ENCODE assay signal across 1 cellular context in the genomic region with DNA sequence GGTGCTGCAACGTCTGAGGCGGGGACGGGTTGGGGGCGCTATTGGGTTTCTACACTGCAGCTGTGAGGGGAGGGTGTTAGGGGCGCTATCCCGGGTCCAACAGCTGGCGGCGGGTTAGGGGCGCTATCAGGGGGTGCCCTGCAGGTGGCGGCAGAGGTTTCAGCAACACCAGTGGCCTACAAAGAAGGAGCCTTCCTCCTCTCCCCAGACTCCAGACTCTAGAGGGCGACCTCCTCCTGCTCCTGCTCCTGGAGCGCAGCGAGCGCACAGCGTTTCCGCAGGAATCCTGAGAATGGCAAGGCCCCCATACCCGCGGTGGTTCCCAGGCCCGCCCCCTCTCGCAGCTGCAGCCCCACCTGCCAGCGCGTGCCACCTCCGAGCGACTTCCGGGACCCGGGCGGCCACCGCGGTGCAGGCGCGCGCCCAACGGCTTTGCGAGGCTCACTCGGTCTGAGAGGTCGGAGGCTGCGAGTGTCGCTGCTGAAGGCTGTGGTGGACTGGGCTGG.
TF ChIP-seq lines count a peak whose summit lies in the region.
"Not testable (repeated sequence)": the region's sequence is repeated elsewhere in the genome, so short reads cannot be mapped to it uniquely, and the experiment has no call there.

No MANE protein-coding gene starts in this region.

TF ChIP-seq in HepG2, 621 proteins besides CTCF, POLR2A, EP300 and RAD21 (continued from another document and continues in another):
- TF ChIP-seq, protein P1, sequence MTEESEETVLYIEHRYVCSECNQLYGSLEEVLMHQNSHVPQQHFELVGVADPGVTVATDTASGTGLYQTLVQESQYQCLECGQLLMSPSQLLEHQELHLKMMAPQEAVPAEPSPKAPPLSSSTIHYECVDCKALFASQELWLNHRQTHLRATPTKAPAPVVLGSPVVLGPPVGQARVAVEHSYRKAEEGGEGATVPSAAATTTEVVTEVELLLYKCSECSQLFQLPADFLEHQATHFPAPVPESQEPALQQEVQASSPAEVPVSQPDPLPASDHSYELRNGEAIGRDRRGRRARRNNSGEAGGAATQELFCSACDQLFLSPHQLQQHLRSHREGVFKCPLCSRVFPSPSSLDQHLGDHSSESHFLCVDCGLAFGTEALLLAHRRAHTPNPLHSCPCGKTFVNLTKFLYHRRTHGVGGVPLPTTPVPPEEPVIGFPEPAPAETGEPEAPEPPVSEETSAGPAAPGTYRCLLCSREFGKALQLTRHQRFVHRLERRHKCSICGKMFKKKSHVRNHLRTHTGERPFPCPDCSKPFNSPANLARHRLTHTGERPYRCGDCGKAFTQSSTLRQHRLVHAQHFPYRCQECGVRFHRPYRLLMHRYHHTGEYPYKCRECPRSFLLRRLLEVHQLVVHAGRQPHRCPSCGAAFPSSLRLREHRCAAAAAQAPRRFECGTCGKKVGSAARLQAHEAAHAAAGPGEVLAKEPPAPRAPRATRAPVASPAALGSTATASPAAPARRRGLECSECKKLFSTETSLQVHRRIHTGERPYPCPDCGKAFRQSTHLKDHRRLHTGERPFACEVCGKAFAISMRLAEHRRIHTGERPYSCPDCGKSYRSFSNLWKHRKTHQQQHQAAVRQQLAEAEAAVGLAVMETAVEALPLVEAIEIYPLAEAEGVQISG (CRISPR knock-in tag; IDR thresholded peaks at IDR 0.05), result peak; percentile 93
- TF ChIP-seq TARDBP (CRISPR knock-in tag; IDR thresholded peaks at IDR 0.05) (peak; percentile 70; the same call in 1 of the 2 replicates), SIX4 (CRISPR knock-in tag; IDR thresholded peaks at IDR 0.05) (peak; percentile 52; the same call in 1 of the 2 replicates), ZNF780A (CRISPR knock-in tag; IDR thresholded peaks at IDR 0.05) (peak; percentile 75; the same call in 1 of the 2 replicates), SMC3 (IDR thresholded peaks at IDR 0.05; ENCODE audit: low read length) (0 out of 2 replicates have a peak, but pooled peaks have one; percentile 42), DR1 (CRISPR knock-in tag; IDR thresholded peaks at IDR 0.05) (peak; percentile 52; the same call in 1 of the 2 replicates), MTA1 (CRISPR knock-in tag; IDR thresholded peaks at IDR 0.05; ENCODE audit: borderline replicate concordance) (peak; percentile 60; the same call in 1 of the 2 replicates), ZNF431 (CRISPR knock-in tag; IDR thresholded peaks at IDR 0.05; ENCODE audit: borderline replicate concordance, low read depth) (0 out of 2 replicates have a peak, but pooled peaks have one; percentile 23), RBFOX2 (IDR thresholded peaks at IDR 0.05; ENCODE audit: low read depth, low read length) (peak; percentile 55), KMT2B (CRISPR knock-in tag; IDR thresholded peaks at IDR 0.05) (peak; percentile 92), HIVEP1 (CRISPR knock-in tag; IDR thresholded peaks at IDR 0.05) (peak; percentile 88), ZNF441 (CRISPR knock-in tag; IDR thresholded peaks at IDR 0.05; ENCODE audit: borderline replicate concordance) (peak; percentile 30; the same call in 1 of the 2 replicates), ZNF879 (CRISPR knock-in tag; IDR thresholded peaks at IDR 0.05) (0 out of 2 replicates have a peak, but pooled peaks have one; percentile 74), ARNT2 (CRISPR knock-in tag; IDR thresholded peaks at IDR 0.05; ENCODE audit: low read depth) (peak; percentile 60; the same call in 1 of the 2 replicates), FOXK1 (CRISPR knock-in tag; IDR thresholded peaks at IDR 0.05; ENCODE audit: borderline replicate concordance, low read depth) (peak; percentile 56; the same call in 1 of the 2 replicates), ZNF34 (CRISPR knock-in tag; IDR thresholded peaks at IDR 0.05; ENCODE audit: borderline replicate concordance) (0 out of 2 replicates have a peak, but pooled peaks have one; percentile 32), ASH2L (IDR thresholded peaks at IDR 0.05; ENCODE audit: insufficient read length, low read depth, low read length) (peak; percentile 31), ZNF746 (CRISPR knock-in tag; IDR thresholded peaks at IDR 0.05) (peak; percentile 69; the same call in 1 of the 2 replicates), ZNF724P (CRISPR knock-in tag; IDR thresholded peaks at IDR 0.05; ENCODE audit: borderline replicate concordance) (peak; percentile 67; the same call in 1 of the 2 replicates), ZFX (CRISPR knock-in tag; IDR thresholded peaks at IDR 0.05; ENCODE audit: low read depth) (peak; percentile 55), GABPA (IDR thresholded peaks at IDR 0.05; ENCODE audit: low read depth, low read length) (0 out of 2 replicates have a peak, but pooled peaks have one; percentile 31), GABPA (CRISPR knock-in tag; IDR thresholded peaks at IDR 0.05; ENCODE audit: low read depth) (peak; percentile 52), HMG20A (CRISPR knock-in tag; IDR thresholded peaks at IDR 0.05; ENCODE audit: borderline replicate concordance) (peak; percentile 37; the same call in 1 of the 2 replicates), FOSL2 (CRISPR knock-in tag; IDR thresholded peaks at IDR 0.05) (peak; percentile 61), ZNF792 (CRISPR knock-in tag; IDR thresholded peaks at IDR 0.05) (peak; percentile 23; the same call in 1 of the 2 replicates), YY1 (IDR thresholded peaks at IDR 0.05; ENCODE audit: insufficient read depth, insufficient replicate concordance, low read depth, low read length) (peak; percentile 29), MED1 (CRISPR knock-in tag; IDR thresholded peaks at IDR 0.05) (peak; percentile 49), PPARG (CRISPR knock-in tag; conservative IDR thresholded peaks at IDR 0.05) (0 out of 2 replicates have a peak, but pooled peaks have one; percentile 23), ZNF552 (CRISPR knock-in tag; IDR thresholded peaks at IDR 0.05; ENCODE audit: borderline replicate concordance) (0 out of 2 replicates have a peak, but pooled peaks have one; percentile 59), ZNF263 (CRISPR knock-in tag; IDR thresholded peaks at IDR 0.05) (0 out of 2 replicates have a peak, but pooled peaks have one; percentile 40)
- TF ChIP-seq, protein P2, sequence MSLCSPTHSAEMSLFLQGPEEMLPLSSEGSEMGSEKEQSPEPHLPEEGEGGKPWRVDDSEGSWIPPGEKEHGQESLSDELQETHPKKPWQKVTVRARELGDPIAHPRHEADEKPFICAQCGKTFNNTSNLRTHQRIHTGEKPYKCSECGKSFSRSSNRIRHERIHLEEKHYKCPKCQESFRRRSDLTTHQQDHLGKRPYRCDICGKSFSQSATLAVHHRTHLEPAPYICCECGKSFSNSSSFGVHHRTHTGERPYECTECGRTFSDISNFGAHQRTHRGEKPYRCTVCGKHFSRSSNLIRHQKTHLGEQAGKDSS (CRISPR knock-in tag; IDR thresholded peaks at IDR 0.05; ENCODE audit: borderline replicate concordance, low read depth), result peak; percentile 63; the same call in 1 of the 2 replicates
- TF ChIP-seq, protein P3, sequence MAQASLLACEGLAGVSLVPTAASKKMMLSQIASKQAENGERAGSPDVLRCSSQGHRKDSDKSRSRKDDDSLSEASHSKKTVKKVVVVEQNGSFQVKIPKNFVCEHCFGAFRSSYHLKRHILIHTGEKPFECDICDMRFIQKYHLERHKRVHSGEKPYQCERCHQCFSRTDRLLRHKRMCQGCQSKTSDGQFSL (CRISPR knock-in tag; IDR thresholded peaks at IDR 0.05), result 0 out of 2 replicates have a peak, but pooled peaks have one; percentile 13
- TF ChIP-seq, protein P4, sequence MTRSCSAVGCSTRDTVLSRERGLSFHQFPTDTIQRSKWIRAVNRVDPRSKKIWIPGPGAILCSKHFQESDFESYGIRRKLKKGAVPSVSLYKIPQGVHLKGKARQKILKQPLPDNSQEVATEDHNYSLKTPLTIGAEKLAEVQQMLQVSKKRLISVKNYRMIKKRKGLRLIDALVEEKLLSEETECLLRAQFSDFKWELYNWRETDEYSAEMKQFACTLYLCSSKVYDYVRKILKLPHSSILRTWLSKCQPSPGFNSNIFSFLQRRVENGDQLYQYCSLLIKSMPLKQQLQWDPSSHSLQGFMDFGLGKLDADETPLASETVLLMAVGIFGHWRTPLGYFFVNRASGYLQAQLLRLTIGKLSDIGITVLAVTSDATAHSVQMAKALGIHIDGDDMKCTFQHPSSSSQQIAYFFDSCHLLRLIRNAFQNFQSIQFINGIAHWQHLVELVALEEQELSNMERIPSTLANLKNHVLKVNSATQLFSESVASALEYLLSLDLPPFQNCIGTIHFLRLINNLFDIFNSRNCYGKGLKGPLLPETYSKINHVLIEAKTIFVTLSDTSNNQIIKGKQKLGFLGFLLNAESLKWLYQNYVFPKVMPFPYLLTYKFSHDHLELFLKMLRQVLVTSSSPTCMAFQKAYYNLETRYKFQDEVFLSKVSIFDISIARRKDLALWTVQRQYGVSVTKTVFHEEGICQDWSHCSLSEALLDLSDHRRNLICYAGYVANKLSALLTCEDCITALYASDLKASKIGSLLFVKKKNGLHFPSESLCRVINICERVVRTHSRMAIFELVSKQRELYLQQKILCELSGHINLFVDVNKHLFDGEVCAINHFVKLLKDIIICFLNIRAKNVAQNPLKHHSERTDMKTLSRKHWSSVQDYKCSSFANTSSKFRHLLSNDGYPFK (CRISPR knock-in tag; IDR thresholded peaks at IDR 0.05; ENCODE audit: borderline replicate concordance), result 0 out of 2 replicates have a peak, but pooled peaks have one; percentile 27
- TF ChIP-seq, protein P5, sequence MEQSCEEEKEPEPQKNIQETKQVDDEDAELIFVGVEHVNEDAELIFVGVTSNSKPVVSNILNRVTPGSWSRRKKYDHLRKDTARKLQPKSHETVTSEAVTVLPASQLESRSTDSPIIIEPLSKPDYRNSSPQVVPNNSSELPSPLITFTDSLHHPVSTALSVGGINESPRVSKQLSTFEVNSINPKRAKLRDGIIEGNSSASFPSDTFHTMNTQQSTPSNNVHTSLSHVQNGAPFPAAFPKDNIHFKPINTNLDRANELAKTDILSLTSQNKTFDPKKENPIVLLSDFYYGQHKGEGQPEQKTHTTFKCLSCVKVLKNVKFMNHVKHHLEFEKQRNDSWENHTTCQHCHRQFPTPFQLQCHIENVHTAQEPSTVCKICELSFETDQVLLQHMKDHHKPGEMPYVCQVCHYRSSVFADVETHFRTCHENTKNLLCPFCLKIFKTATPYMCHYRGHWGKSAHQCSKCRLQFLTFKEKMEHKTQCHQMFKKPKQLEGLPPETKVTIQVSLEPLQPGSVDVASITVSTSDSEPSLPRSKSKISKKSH (CRISPR knock-in tag; IDR thresholded peaks at IDR 0.05; ENCODE audit: borderline replicate concordance), result peak; percentile 73
- TF ChIP-seq, protein P6, sequence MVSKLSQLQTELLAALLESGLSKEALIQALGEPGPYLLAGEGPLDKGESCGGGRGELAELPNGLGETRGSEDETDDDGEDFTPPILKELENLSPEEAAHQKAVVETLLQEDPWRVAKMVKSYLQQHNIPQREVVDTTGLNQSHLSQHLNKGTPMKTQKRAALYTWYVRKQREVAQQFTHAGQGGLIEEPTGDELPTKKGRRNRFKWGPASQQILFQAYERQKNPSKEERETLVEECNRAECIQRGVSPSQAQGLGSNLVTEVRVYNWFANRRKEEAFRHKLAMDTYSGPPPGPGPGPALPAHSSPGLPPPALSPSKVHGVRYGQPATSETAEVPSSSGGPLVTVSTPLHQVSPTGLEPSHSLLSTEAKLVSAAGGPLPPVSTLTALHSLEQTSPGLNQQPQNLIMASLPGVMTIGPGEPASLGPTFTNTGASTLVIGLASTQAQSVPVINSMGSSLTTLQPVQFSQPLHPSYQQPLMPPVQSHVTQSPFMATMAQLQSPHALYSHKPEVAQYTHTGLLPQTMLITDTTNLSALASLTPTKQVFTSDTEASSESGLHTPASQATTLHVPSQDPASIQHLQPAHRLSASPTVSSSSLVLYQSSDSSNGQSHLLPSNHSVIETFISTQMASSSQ (IDR thresholded peaks at IDR 0.05; ENCODE audit: low read depth), result not testable (repeated sequence)
- TF ChIP-seq, protein P6 (CRISPR knock-in tag; IDR thresholded peaks at IDR 0.05; ENCODE audit: borderline replicate concordance), result peak; percentile 54; the same call in 1 of the 2 replicates
- TF ChIP-seq, protein P7, sequence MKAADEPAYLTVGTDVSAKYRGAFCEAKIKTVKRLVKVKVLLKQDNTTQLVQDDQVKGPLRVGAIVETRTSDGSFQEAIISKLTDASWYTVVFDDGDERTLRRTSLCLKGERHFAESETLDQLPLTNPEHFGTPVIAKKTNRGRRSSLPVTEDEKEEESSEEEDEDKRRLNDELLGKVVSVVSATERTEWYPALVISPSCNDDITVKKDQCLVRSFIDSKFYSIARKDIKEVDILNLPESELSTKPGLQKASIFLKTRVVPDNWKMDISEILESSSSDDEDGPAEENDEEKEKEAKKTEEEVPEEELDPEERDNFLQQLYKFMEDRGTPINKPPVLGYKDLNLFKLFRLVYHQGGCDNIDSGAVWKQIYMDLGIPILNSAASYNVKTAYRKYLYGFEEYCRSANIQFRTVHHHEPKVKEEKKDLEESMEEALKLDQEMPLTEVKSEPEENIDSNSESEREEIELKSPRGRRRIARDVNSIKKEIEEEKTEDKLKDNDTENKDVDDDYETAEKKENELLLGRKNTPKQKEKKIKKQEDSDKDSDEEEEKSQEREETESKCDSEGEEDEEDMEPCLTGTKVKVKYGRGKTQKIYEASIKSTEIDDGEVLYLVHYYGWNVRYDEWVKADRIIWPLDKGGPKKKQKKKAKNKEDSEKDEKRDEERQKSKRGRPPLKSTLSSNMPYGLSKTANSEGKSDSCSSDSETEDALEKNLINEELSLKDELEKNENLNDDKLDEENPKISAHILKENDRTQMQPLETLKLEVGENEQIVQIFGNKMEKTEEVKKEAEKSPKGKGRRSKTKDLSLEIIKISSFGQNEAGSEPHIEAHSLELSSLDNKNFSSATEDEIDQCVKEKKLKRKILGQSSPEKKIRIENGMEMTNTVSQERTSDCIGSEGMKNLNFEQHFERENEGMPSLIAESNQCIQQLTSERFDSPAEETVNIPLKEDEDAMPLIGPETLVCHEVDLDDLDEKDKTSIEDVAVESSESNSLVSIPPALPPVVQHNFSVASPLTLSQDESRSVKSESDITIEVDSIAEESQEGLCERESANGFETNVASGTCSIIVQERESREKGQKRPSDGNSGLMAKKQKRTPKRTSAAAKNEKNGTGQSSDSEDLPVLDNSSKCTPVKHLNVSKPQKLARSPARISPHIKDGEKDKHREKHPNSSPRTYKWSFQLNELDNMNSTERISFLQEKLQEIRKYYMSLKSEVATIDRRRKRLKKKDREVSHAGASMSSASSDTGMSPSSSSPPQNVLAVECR (CRISPR knock-in tag; IDR thresholded peaks at IDR 0.05; ENCODE audit: borderline replicate concordance), result peak; percentile 66; the same call in 1 of the 2 replicates
- TF ChIP-seq, protein P8, sequence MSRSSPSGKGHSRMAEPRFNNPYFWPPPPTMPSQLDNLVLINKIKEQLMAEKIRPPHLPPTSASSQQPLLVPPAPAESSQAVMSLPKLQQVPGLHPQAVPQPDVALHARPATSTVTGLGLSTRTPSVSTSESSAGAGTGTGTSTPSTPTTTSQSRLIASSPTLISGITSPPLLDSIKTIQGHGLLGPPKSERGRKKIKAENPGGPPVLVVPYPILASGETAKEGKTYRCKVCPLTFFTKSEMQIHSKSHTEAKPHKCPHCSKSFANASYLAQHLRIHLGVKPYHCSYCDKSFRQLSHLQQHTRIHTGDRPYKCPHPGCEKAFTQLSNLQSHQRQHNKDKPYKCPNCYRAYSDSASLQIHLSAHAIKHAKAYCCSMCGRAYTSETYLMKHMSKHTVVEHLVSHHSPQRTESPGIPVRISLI (CRISPR knock-in tag; IDR thresholded peaks at IDR 0.05; ENCODE audit: borderline replicate concordance), result peak; percentile 30; the same call in 1 of the 2 replicates
